In genomic region chr7:47937711-47938573, GRCh38 we compare ENCODE assay signal across 2 cellular contexts.
TF ChIP-seq lines count a peak whose summit lies in the region.

No MANE protein-coding gene starts in this region.

TF ChIP-seq in A549, 52 proteins besides CTCF, POLR2A, EP300 and RAD21:
- no peak for TF ChIP-seq JUN (IDR thresholded peaks at IDR 0.05)

TF ChIP-seq in IMR-90, 13 proteins besides CTCF, POLR2A, EP300 and RAD21:
- no peak for TF ChIP-seq RCOR1 (IDR thresholded peaks at IDR 0.05; ENCODE audit: insufficient replicate concordance, low read length)
- no peak for TF ChIP-seq USF2 (IDR thresholded peaks at IDR 0.05; ENCODE audit: low read depth, low read length)
- no peak for TF ChIP-seq FOS (IDR thresholded peaks at IDR 0.05; ENCODE audit: low read depth, low read length)
- no peak for TF ChIP-seq BHLHE40 (IDR thresholded peaks at IDR 0.05; ENCODE audit: low read depth, low read length)
- TF ChIP-seq CHD1 (IDR thresholded peaks at IDR 0.05; ENCODE audit: low read depth, low read length) = no peak
- TF ChIP-seq MXI1 (IDR thresholded peaks at IDR 0.05; ENCODE audit: borderline replicate concordance, low read depth, low read length) = no peak
